3 cellular contexts compared by ENCODE assay signal in genomic region chr15:66881173-66881905, GRCh38.
TF ChIP-seq lines count a peak whose summit lies in the region.

No MANE protein-coding gene starts in this region.

TF ChIP-seq in A549, 52 proteins besides CTCF, POLR2A, EP300 and RAD21:
- TF ChIP-seq ESRRA (IDR thresholded peaks at IDR 0.05; ENCODE audit: borderline replicate concordance, low read length) (no peak), ZNF302 (CRISPR knock-in tag; IDR thresholded peaks at IDR 0.05) (no peak), TFCP2L1 (CRISPR knock-in tag; IDR thresholded peaks at IDR 0.05) (no peak), TP53 (CRISPR knock-in tag; IDR thresholded peaks at IDR 0.05) (no peak), CBX2 (IDR thresholded peaks at IDR 0.05; ENCODE audit: borderline replicate concordance, low read depth) (no peak), PHF8 (IDR thresholded peaks at IDR 0.05; ENCODE audit: borderline replicate concordance, low read depth) (no peak), HMGXB4 (CRISPR knock-in tag; IDR thresholded peaks at IDR 0.05; ENCODE audit: borderline replicate concordance) (no peak), RNF2 (IDR thresholded peaks at IDR 0.05; ENCODE audit: borderline replicate concordance, low read depth) (no peak), CBX8 (IDR thresholded peaks at IDR 0.05) (no peak), JUN (IDR thresholded peaks at IDR 0.05) (no peak), HDAC2 (IDR thresholded peaks at IDR 0.05) (no peak), EHMT2 (IDR thresholded peaks at IDR 0.05; ENCODE audit: low read depth) (no peak), USF2 (IDR thresholded peaks at IDR 0.05) (no peak), NFE2L2 (conservative IDR thresholded peaks at IDR 0.05; ENCODE audit: low read length) (no peak), NR3C1 (IDR thresholded peaks at IDR 0.05) (no peak)

TF ChIP-seq in HEK293, 187 proteins besides CTCF, POLR2A, EP300 and RAD21:
- TF ChIP-seq ZNF76 (tag by site-specific recombination; IDR thresholded peaks at IDR 0.05; ENCODE audit: borderline replicate concordance, low read depth) (no peak), GLIS1 (tag by site-specific recombination; IDR thresholded peaks at IDR 0.05) (peak; percentile 52; the same call in 1 of the 2 replicates)

TF ChIP-seq in H1, 55 proteins besides CTCF, POLR2A, EP300 and RAD21:
- TF ChIP-seq TEAD4 (IDR thresholded peaks at IDR 0.05; ENCODE audit: low read depth, low read length), result no peak
- TF ChIP-seq MAFK (IDR thresholded peaks at IDR 0.05; ENCODE audit: low read depth, low read length), result no peak
- TF ChIP-seq CBX5 (IDR thresholded peaks at IDR 0.05; ENCODE audit: low read depth, low read length), result no peak
- no peak for TF ChIP-seq FOSL1 (IDR thresholded peaks at IDR 0.05; ENCODE audit: insufficient read depth, low read depth, low read length)
- TF ChIP-seq SIN3A (conservative IDR thresholded peaks at IDR 0.05 in 1 of 2, IDR thresholded peaks at IDR 0.05 in 1 of 2; ENCODE audit: low read depth in 1 of 2, low read length in 2 of 2), result no peak
- no peak for TF ChIP-seq NANOG (IDR thresholded peaks at IDR 0.05; ENCODE audit: insufficient read depth, low read depth, low read length, poor library complexity, severe bottlenecking)
- no peak for TF ChIP-seq RFX5 (IDR thresholded peaks at IDR 0.05; ENCODE audit: borderline replicate concordance, low read depth, low read length)
- TF ChIP-seq SIX5 (IDR thresholded peaks at IDR 0.05; ENCODE audit: low read depth, low read length), result no peak
- no peak for TF ChIP-seq HDAC6 (IDR thresholded peaks at IDR 0.05; ENCODE audit: low read depth, low read length)
- no peak for TF ChIP-seq JUND (IDR thresholded peaks at IDR 0.05; ENCODE audit: low read length)
- TF ChIP-seq CHD2 (IDR thresholded peaks at IDR 0.05; ENCODE audit: low read length), result no peak
- TF ChIP-seq BCL11A (IDR thresholded peaks at IDR 0.05; ENCODE audit: low read depth in 2 of 2, low read length in 2 of 2), result no peak
- TF ChIP-seq BRCA1 (IDR thresholded peaks at IDR 0.05; ENCODE audit: low read depth, low read length), result no peak
